ENCODE assay signal across 31 cellular contexts in the genomic region with DNA sequence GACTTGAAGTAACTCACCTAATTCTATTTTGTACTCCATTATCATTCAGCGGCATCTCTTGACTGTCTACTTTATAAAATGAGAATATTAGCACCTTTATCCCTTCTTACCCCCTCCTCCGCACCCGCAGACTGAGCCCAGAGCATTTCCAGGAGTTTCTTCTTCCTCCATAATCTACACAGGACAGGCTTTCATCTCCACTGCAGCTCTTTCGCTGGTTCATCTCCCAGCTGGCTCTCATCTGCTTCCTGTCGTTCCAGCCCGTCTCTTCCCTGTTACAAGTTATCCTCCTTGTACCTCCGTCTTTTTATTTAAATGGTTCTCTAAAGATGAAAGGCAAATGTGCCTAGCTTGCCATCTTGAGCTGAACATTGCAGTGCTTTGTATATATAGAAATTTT.
"Had no signal": no experiment of that assay in that cellular context is flagged by ENCODE, and none has a peak within 500 bp of the region (broad histone marks: within the 10 kb centered on the region; RNA-seq: fewer than 3 reads in every experiment).

No MANE protein-coding gene starts in this region.

- H3K4me3 Mint-ChIP-seq: mesothelial cell of epicardium; naive B cell; natural killer cell; nephron progenitor cell; neural progenitor cell; stimulated activated naive B cell treated with anti-CD40 and anti-IgM and Interleukin-4, amounts not matched to agents 10 μg/mL and 1 μg/mL and 100 μg/mL, for 72 hours had no signal

- H3K27me3 Mint-ChIP-seq: naive B cell; stimulated activated naive B cell treated with anti-CD40 and anti-IgM and Interleukin-4, amounts not matched to agents 10 μg/mL and 1 μg/mL and 100 μg/mL, for 72 hours had no signal

- H3K4me3 ChIP-seq: left lung, lower lobe of right lung, neural progenitor cell, psoas muscle, right atrium auricular region, right lobe of liver, skin epidermis, stomach, testis, thyroid gland, transverse colon, upper lobe of right lung had no signal

- ATAC-seq: left colon; left lung; lower lobe of right lung; natural killer cell; psoas muscle; right lobe of liver; stimulated activated naive B cell treated with anti-CD40 and anti-IgM and Interleukin-4, amounts not matched to agents 10 μg/mL and 1 μg/mL and 100 μg/mL, for 72 hours; stimulated activated naive CD8-positive, alpha-beta T cell treated with anti-CD3 and anti-CD28 coated beads, Interleukin-15, Interleukin-2, amounts not matched to agents 100 U/mL and 50 U/mL, for 24 hours; upper lobe of right lung had no signal

- H3K36me3 ChIP-seq: left lung, lower lobe of right lung, right atrium auricular region, right lobe of liver, thyroid gland, transverse colon, upper lobe of right lung had no signal

- H3K27ac ChIP-seq: left lung, lower lobe of right lung, neural progenitor cell, neutrophil, psoas muscle, right atrium auricular region, right lobe of liver, skin epidermis, testis, thyroid gland, transverse colon, upper lobe of right lung had no signal

- H3K9ac ChIP-seq: neural progenitor cell, parathyroid adenoma had no signal

- H3K4me2 ChIP-seq: neural progenitor cell had no signal

- H3K9me3 ChIP-seq: lower lobe of right lung, neutrophil, right lobe of liver, testis, thyroid gland, upper lobe of right lung had no signal

- H3K27me3 ChIP-seq: left lung, neural progenitor cell, neutrophil, right atrium auricular region, right lobe of liver, stomach, testis, thyroid gland, transverse colon, upper lobe of right lung had no signal

- H3K27ac Mint-ChIP-seq: mesothelial cell of epicardium; natural killer cell; nephron progenitor cell; neural progenitor cell; stimulated activated naive B cell treated with anti-CD40 and anti-IgM and Interleukin-4, amounts not matched to agents 10 μg/mL and 1 μg/mL and 100 μg/mL, for 72 hours had no signal

- FAIRE-seq: keratinocyte, urothelium cell line had no signal

- DNase-seq: hippocampal formation; left colon; left lung; lower lobe of right lung; mammary epithelial cell; mesenchymal stem cell; naive B cell; natural killer cell; nephron progenitor cell; occipital lobe; psoas muscle; right lobe of liver; stimulated activated CD4-positive, alpha-beta T cell treated with anti-CD3 and anti-CD28 coated beads, Interleukin-12 subunit alpha, Interleukin-12 subunit beta, amount 100 ng/mL, for 4 hours; stimulated activated CD4-positive, alpha-beta T cell treated with anti-CD3 and anti-CD28 coated beads, Interleukin-15, amount 100 ng/mL, for 24 hours; stimulated activated CD4-positive, alpha-beta T cell treated with anti-CD3 and anti-CD28 coated beads, Interleukin-2, amount 100 ng/mL, for 24 hours; stimulated activated CD4-positive, alpha-beta T cell treated with anti-CD3 and anti-CD28 coated beads, Interleukin-4, amount 100 ng/mL, for 1 hour; stimulated activated naive B cell treated with anti-CD40 and anti-IgM and Interleukin-4, amounts not matched to agents 10 μg/mL and 1 μg/mL and 100 μg/mL, for 72 hours; stimulated activated naive CD8-positive, alpha-beta T cell treated with anti-CD3 and anti-CD28 coated beads, Interleukin-15, Interleukin-2, amounts not matched to agents 100 U/mL and 50 U/mL, for 24 hours; stomach; testis; thyroid gland; transverse colon; upper lobe of right lung had no signal

- H3K4me1 ChIP-seq: left lung, lower lobe of right lung, psoas muscle, right atrium auricular region, right lobe of liver, testis, upper lobe of right lung had no signal

- H2AFZ ChIP-seq: neural progenitor cell, parathyroid adenoma had no signal
